Comparison of ENCODE assay signal across 22 cellular contexts in the genomic region with DNA sequence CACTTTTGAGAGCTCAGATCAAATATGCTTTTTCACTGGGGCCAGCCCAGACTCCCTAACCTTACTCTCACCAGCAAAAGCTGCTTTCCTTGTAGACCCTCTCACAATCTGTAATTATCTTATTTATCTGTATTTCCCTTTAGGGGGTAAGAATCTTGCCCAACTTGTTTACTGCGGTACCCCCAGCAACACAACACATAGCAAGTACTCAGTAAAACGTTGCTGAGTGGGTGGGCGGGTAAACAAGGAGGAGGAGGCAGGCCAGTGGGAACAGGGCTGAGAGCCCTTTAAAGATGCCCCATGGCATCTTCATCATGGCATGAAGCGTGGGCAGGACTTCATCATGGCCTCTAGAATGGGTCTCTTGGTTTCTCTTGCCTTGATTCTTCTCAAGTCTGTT.
A peak's percentile ranks its signal among the peaks of the same experiment; 100 is the strongest.
DNase-seq lines count a peak whose midpoint lies in the region; ATAC-seq and TF ChIP-seq lines count a peak whose summit lies in the region.
"Had no signal": no experiment of that assay in that cellular context is flagged by ENCODE, and none has a peak within 500 bp of the region (broad histone marks: within the 10 kb centered on the region; RNA-seq: fewer than 3 reads in every experiment).

No MANE protein-coding gene starts in this region.

- H3K4me3 ChIP-seq in left ventricle myocardium inferior (no peak overlapping the region), esophagus squamous epithelium (peak overlapping the region in 1 of 4 donors; percentile 18), rectal smooth muscle tissue (ENCODE audit: low read length) (no peak overlapping the region), aorta (ENCODE audit: low read length in 2 of 2) (no peak overlapping the region)
- H3K4me3 ChIP-seq: ovary, upper lobe of left lung had no signal

- peak overlapping the region; percentile 6 for H3K27ac ChIP-seq in left ventricle myocardium inferior (replicated peaks)
- H3K27ac ChIP-seq in esophagus squamous epithelium: peak overlapping the region; percentile 9 to 83 (median 60)
- peak overlapping the region; percentile 46 for H3K27ac ChIP-seq in rectal smooth muscle tissue (ENCODE audit: low read depth, low read length)
- peak overlapping the region; percentile 85 to 94 for H3K27ac ChIP-seq in aorta (ENCODE audit: low read depth in 1 of 2, low read length in 2 of 2)
- H3K27ac ChIP-seq: C4-2B, ovary, upper lobe of left lung had no signal

- POLR2A ChIA-PET in HEK293T (lab: Yijun Ruan, JAX): no interaction called here

- DNase-seq in left ventricle myocardium inferior (no peak), left ventricle myocardium superior (no peak), esophagus squamous epithelium (lab: John Stamatoyannopoulos, UW) (no peak), aorta (no peak), HEK293T (ENCODE audit: extremely low spot score) (no peak), amygdala (lab: John Stamatoyannopoulos, UW) (no peak)
- DNase-seq in stimulated activated CD8-positive, alpha-beta memory T cell treated with anti-CD3 and anti-CD28 coated beads, Interleukin-4, amount 100 ng/mL, for 48 hours: no peak
- DNase-seq: 8988T; activated CD4-positive, alpha-beta memory T cell treated with anti-CD3 and anti-CD28 coated beads for 36 hours; activated naive CD4-positive, alpha-beta T cell treated with Interleukin-2 at 50 U/mL for 16 hours; COR-L47; NCI-H146; NCI-H748 treated with DMSO at 0.1 percent for 48 hours; ovary; stimulated activated CD4-positive, alpha-beta T cell treated with anti-CD3 and anti-CD28 coated beads, Interleukin-12 subunit alpha, Interleukin-12 subunit beta, amount 100 ng/mL, for 4 hours; stimulated activated CD4-positive, alpha-beta T cell treated with anti-CD3 and anti-CD28 coated beads, Interleukin-2, amount 100 ng/mL, for 48 hours; T-helper 2 cell; upper lobe of left lung had no signal

- no peaks in the 10 kb centered on the region for H3K27me3 ChIP-seq in left ventricle myocardium inferior (ENCODE audit: low read depth)
- H3K27me3 ChIP-seq in esophagus squamous epithelium: no peaks in the 10 kb centered on the region
- peaks cover 2% of the 10 kb centered on the region for H3K27me3 ChIP-seq in rectal smooth muscle tissue (ENCODE audit: control insufficient read depth, insufficient read depth, low read length)
- H3K27me3 ChIP-seq in aorta (ENCODE audit: control insufficient read depth in 1 of 2, insufficient read depth in 2 of 2, low read length in 1 of 2): no peaks in the 10 kb centered on the region
- H3K27me3 ChIP-seq: ovary, upper lobe of left lung had no signal

- WGBS in esophagus squamous epithelium, 2 donors: 56 to 59% methylated on average over 4 of the region's 4 CpGs
- 49 to 53% methylated on average over 4 of the region's 4 CpGs for WGBS in aorta, 2 donors

- H3K4me1 ChIP-seq in left ventricle myocardium inferior (peaks cover 89% of the 10 kb centered on the region), esophagus squamous epithelium (peaks cover 0 to 11% (median 4%) of the 10 kb centered on the region in 3 donors), rectal smooth muscle tissue (ENCODE audit: control insufficient read depth, insufficient read depth, low read length) (peaks cover 12% of the 10 kb centered on the region), aorta (ENCODE audit: control insufficient read depth in 1 of 2, insufficient read depth in 2 of 2, low read length in 2 of 2) (peaks cover 7 to 22% of the 10 kb centered on the region in 2 donors)

- CTCF ChIA-PET in HEK293T (lab: Yijun Ruan, JAX): no interaction called here

- no peak for TF ChIP-seq CTCF in left ventricle myocardium inferior (IDR thresholded peaks at IDR 0.05; ENCODE audit: borderline replicate concordance)
- no peak for TF ChIP-seq CTCF in esophagus squamous epithelium (IDR thresholded peaks at IDR 0.05)

- H3K9me3 ChIP-seq in left ventricle myocardium inferior (replicated peaks) (no peaks in the 10 kb centered on the region), esophagus squamous epithelium (no peaks in the 10 kb centered on the region), aorta (ENCODE audit: control insufficient read depth, low read length) (no peaks in the 10 kb centered on the region)
- H3K9me3 ChIP-seq: ovary, upper lobe of left lung had no signal

- H3K9ac ChIP-seq in rectal smooth muscle tissue (ENCODE audit: low read length): no peak overlapping the region

- no peak for TF ChIP-seq POLR2A in esophagus squamous epithelium (IDR thresholded peaks at IDR 0.05)

- ATAC-seq in left ventricle myocardium superior: no peak
- ATAC-seq in aorta (ENCODE audit: low FRiP score): no peak
- ATAC-seq: activated CD4-positive, CD25-positive, alpha-beta regulatory T cell treated with anti-CD3 and anti-CD28 coated beads, Interleukin-2, amount 50 U/mL, for 24 hours; Panc1 had no signal

- intact Hi-C loops in left ventricle myocardium inferior (cut with micrococcal nuclease): no loop called here
- intact Hi-C loops in left ventricle myocardium superior (cut with micrococcal nuclease): no loop called here
- intact Hi-C loops in esophagus squamous epithelium (cut with DNase I): no loop called here
- intact Hi-C loops in aorta (cut with DNase I): no loop called here

- H3K36me3 ChIP-seq in left ventricle myocardium inferior (peaks cover 5% of the 10 kb centered on the region), esophagus squamous epithelium (no peaks in the 10 kb centered on the region), rectal smooth muscle tissue (ENCODE audit: control insufficient read depth, insufficient read depth, low read length) (no peaks in the 10 kb centered on the region), aorta (ENCODE audit: control insufficient read depth in 1 of 2, insufficient read depth in 2 of 2, low read length in 1 of 2) (peaks cover 0 to 3% of the 10 kb centered on the region in 2 donors)
- H3K36me3 ChIP-seq: ovary, upper lobe of left lung had no signal

TF ChIP-seq in HEK293T, 16 proteins besides CTCF, POLR2A, EP300 and RAD21:
- TF ChIP-seq SUZ12 (IDR thresholded peaks at IDR 0.05): no peak
- TF ChIP-seq FOXM1 (IDR thresholded peaks at IDR 0.05; ENCODE audit: borderline replicate concordance): no peak
- no peak for TF ChIP-seq ARNT (IDR thresholded peaks at IDR 0.05)
- TF ChIP-seq CTBP1 (IDR thresholded peaks at IDR 0.05; ENCODE audit: borderline replicate concordance): no peak
- no peak for TF ChIP-seq HDGF (IDR thresholded peaks at IDR 0.05; ENCODE audit: borderline replicate concordance)
- TF ChIP-seq NFRKB (IDR thresholded peaks at IDR 0.05): no peak
- no peak for TF ChIP-seq BHLHE40 (IDR thresholded peaks at IDR 0.05; ENCODE audit: borderline replicate concordance)
- TF ChIP-seq ELF4 (IDR thresholded peaks at IDR 0.05): no peak
- no peak for TF ChIP-seq ZNF384 (IDR thresholded peaks at IDR 0.05)
- no peak for TF ChIP-seq SP1 (IDR thresholded peaks at IDR 0.05)
- TF ChIP-seq LEF1 (IDR thresholded peaks at IDR 0.05; ENCODE audit: borderline replicate concordance): no peak
- no peak for TF ChIP-seq FOXK2 (IDR thresholded peaks at IDR 0.05)
- TF ChIP-seq FOXA1 (IDR thresholded peaks at IDR 0.05): no peak
- no peak for TF ChIP-seq L3MBTL2 (conservative IDR thresholded peaks at IDR 0.05)
- TF ChIP-seq, protein P1, sequence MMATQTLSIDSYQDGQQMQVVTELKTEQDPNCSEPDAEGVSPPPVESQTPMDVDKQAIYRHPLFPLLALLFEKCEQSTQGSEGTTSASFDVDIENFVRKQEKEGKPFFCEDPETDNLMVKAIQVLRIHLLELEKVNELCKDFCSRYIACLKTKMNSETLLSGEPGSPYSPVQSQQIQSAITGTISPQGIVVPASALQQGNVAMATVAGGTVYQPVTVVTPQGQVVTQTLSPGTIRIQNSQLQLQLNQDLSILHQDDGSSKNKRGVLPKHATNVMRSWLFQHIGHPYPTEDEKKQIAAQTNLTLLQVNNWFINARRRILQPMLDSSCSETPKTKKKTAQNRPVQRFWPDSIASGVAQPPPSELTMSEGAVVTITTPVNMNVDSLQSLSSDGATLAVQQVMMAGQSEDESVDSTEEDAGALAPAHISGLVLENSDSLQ (IDR thresholded peaks at IDR 0.05): no peak

Comparison
In these comparisons a context has a peak if more than half of its experiments do, and no peak if none do; other contexts are left out.
1. H3K27ac ChIP-seq: peak in every context shown above with its lines; median percentile 90 in aorta; 60 in esophagus squamous epithelium; 46 in rectal smooth muscle tissue; 6 in left ventricle myocardium inferior.